Comparison of ENCODE assay signal across 16 cellular contexts in the genomic region with DNA sequence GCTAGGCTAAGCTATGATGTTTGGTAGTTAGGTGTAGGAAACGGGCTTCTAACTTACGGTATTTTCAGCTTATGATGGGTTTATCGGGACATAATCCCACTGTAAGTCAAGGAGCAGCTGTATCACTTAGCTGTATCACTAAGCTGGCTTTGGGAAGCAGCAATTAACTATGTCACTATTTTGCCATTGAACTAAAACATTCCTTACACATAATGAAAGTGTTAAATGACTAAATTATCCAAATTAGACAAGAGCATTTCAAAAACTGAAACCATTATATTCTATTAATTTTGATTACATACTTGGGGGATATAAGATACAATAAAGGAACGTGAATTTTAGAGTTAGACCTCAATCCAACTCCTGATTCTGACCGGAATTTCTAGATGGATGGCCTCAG.
DNase-seq lines count a peak whose midpoint lies in the region; ATAC-seq lines count a peak whose summit lies in the region.
"Had no signal": no experiment of that assay in that cellular context is flagged by ENCODE, and none has a peak within 500 bp of the region (broad histone marks: within the 10 kb centered on the region; RNA-seq: fewer than 3 reads in every experiment).

No MANE protein-coding gene starts in this region.

- DNase-seq in sciatic nerve (ENCODE audit: low spot score) = no peak
- DNase-seq in SKM-1 treated with dmso at 0.1 percent for 144 hours (lab: John Stamatoyannopoulos, UW; ENCODE audit: unreplicated experiment) = no peak
- DNase-seq: C1 segment of cervical spinal cord; CD4-positive, alpha-beta T cell; DMS153; DMS79 treated with DMSO at 0.1 percent for 48 hours; EL; GM23248 had no signal

- ATAC-seq in GM18870 (IDR thresholded peaks at IDR 0.05; ENCODE audit: unreplicated experiment) = peak; percentile 43
- peak; percentile 38 for ATAC-seq in HG03432 (IDR thresholded peaks at IDR 0.05; ENCODE audit: unreplicated experiment)
- ATAC-seq in activated T-helper 17 cell treated with anti-CD3 and anti-CD28 coated beads, Interleukin-2, amount 50 U/mL, for 72 hours (replicated peaks) = no peak
- no peak for ATAC-seq in sciatic nerve
- ATAC-seq in GM21576 (IDR thresholded peaks at IDR 0.05; ENCODE audit: unreplicated experiment) = no peak
- ATAC-seq in HG03521 (IDR thresholded peaks at IDR 0.05; ENCODE audit: unreplicated experiment) = no peak
- ATAC-seq: HCT116, HepG2 had no signal

- H3K4me1 Mint-ChIP-seq in activated T-helper 17 cell treated with anti-CD3 and anti-CD28 coated beads, Interleukin-2, amount 50 U/mL, for 72 hours = peaks cover 6% of the 10 kb centered on the region
- H3K4me1 Mint-ChIP-seq: B cell had no signal

- H3K4me3 Mint-ChIP-seq in activated T-helper 17 cell treated with anti-CD3 and anti-CD28 coated beads, Interleukin-2, amount 50 U/mL, for 72 hours = no peak overlapping the region
- H3K4me3 Mint-ChIP-seq: B cell; CD4-positive, alpha-beta T cell had no signal

- peak overlapping the region; percentile 51 for H3K27ac Mint-ChIP-seq in activated T-helper 17 cell treated with anti-CD3 and anti-CD28 coated beads, Interleukin-2, amount 50 U/mL, for 72 hours
- H3K27ac Mint-ChIP-seq: B cell; CD4-positive, alpha-beta T cell had no signal

- H3K27me3 Mint-ChIP-seq in activated T-helper 17 cell treated with anti-CD3 and anti-CD28 coated beads, Interleukin-2, amount 50 U/mL, for 72 hours = no peaks in the 10 kb centered on the region
- H3K27me3 Mint-ChIP-seq: B cell; CD4-positive, alpha-beta T cell had no signal

- H3K9me3 Mint-ChIP-seq in activated T-helper 17 cell treated with anti-CD3 and anti-CD28 coated beads, Interleukin-2, amount 50 U/mL, for 72 hours = no peaks in the 10 kb centered on the region
- H3K9me3 Mint-ChIP-seq: CD4-positive, alpha-beta T cell had no signal

- intact Hi-C loops in sciatic nerve (cut with DNase I) = no loop called here

- peaks cover 20% of the 10 kb centered on the region for H3K36me3 Mint-ChIP-seq in activated T-helper 17 cell treated with anti-CD3 and anti-CD28 coated beads, Interleukin-2, amount 50 U/mL, for 72 hours (ENCODE audit: low read depth)

Comparison
In these comparisons a context has a peak if more than half of its experiments do, and no peak if none do; other contexts are left out.
1. ATAC-seq: peak in GM18870 (single experiment) and HG03432 (single experiment); none in activated T-helper 17 cell treated with anti-CD3 and anti-CD28 coated beads, Interleukin-2, amount 50 U/mL, for 72 hours (single experiment), sciatic nerve (single experiment), GM21576 (single experiment) and HG03521 (single experiment).